Comparison of ENCODE assay signal across 36 cellular contexts in genomic region chr12:70283232-70283631, GRCh38. TPM values are rescaled to one million over a fixed set of nuclear protein-coding genes. Genes with fewer than 3 reads are reported as not detected.
A peak's percentile ranks its signal among the peaks of the same experiment; 100 is the strongest.
DNase-seq lines count a peak whose midpoint lies in the region; ATAC-seq, FAIRE-seq and TF ChIP-seq lines count a peak whose summit lies in the region.
"Had no signal": no experiment of that assay in that cellular context is flagged by ENCODE, and none has a peak within 500 bp of the region (broad histone marks: within the 10 kb centered on the region; RNA-seq: fewer than 3 reads in every experiment).

No MANE protein-coding gene starts in this region.

- peaks cover 58% of the 10 kb centered on the region for H3K79me2 ChIP-seq in K562 (ENCODE audit: control insufficient read depth, insufficient read depth, low read length)

- H3K9ac ChIP-seq in K562 (ENCODE audit: insufficient read depth in 1 of 2, low read depth in 2 of 2, low read length in 2 of 2) = no peak overlapping the region
- H3K9ac ChIP-seq: BLaER1; BLaER1 treated with 17β-estradiol and CSF1 and Interleukin-3, amounts not matched to agents 10 nM and 100 nM had no signal

- H3K4me3 Mint-ChIP-seq in activated T-cell treated with anti-CD3 and anti-CD28 coated beads, Interleukin-2, amount 50 U/mL, for 72 hours = no peak overlapping the region
- H3K4me3 Mint-ChIP-seq in activated T-cell treated with anti-CD3 and anti-CD28 coated beads, Interleukin-2, amount 50 U/mL, for 4 hours = no peak overlapping the region
- H3K4me3 Mint-ChIP-seq in activated naive CD4-positive, alpha-beta T cell treated with anti-CD3 and anti-CD28 coated beads, Interleukin-2, amount 50 U/mL, for 24 hours = no peak overlapping the region
- no peak overlapping the region for H3K4me3 Mint-ChIP-seq in activated naive CD4-positive, alpha-beta T cell treated with anti-CD3 and anti-CD28 coated beads, Interleukin-2, amount 10 ng/mL, durations not matched to agents 7 days and 5 days
- H3K4me3 Mint-ChIP-seq in MCF 10A (ENCODE audit: unreplicated experiment) = no peak overlapping the region
- H3K4me3 Mint-ChIP-seq: B cell; CD14-positive monocyte; CD4-positive, alpha-beta T cell; CD4-positive, CD25-positive, alpha-beta regulatory T cell; CD8-positive, alpha-beta memory T cell; CD8-positive, alpha-beta T cell had no signal

- WGBS in K562 (ENCODE audit: insufficient coverage, low coverage, missing lambda C conversion rate) = 90% methylated on average over 3 of the region's 3 CpGs

- no peak for TF ChIP-seq CTCF in MCF 10A (IDR thresholded peaks at IDR 0.05; ENCODE audit: unreplicated experiment)
- no peak for TF ChIP-seq CTCF in breast epithelium (IDR thresholded peaks at IDR 0.05)
- no peak for TF ChIP-seq CTCF in K562 (IDR thresholded peaks at IDR 0.05 in 2 of 3, conservative IDR thresholded peaks at IDR 0.05 in 1 of 3; ENCODE audit: insufficient read depth in 2 of 3, low read depth in 1 of 3, low read length in 3 of 3)

- in situ Hi-C loops in K562 (cut with MboI) = no loop called here

- TF ChIP-seq POLR2A in breast epithelium (IDR thresholded peaks at IDR 0.05) = no peak
- no peak for TF ChIP-seq POLR2A in K562 (conservative IDR thresholded peaks at IDR 0.05)

- peaks cover 21% of the 10 kb centered on the region for H3K4me1 Mint-ChIP-seq in activated T-cell treated with anti-CD3 and anti-CD28 coated beads, Interleukin-2, amount 50 U/mL, for 72 hours (ENCODE audit: low read depth)
- H3K4me1 Mint-ChIP-seq in activated T-cell treated with anti-CD3 and anti-CD28 coated beads, Interleukin-2, amount 50 U/mL, for 4 hours (ENCODE audit: low read depth) = peaks cover 28% of the 10 kb centered on the region
- H3K4me1 Mint-ChIP-seq in activated naive CD4-positive, alpha-beta T cell treated with anti-CD3 and anti-CD28 coated beads, Interleukin-2, amount 50 U/mL, for 24 hours = peaks cover 57% of the 10 kb centered on the region
- H3K4me1 Mint-ChIP-seq in activated naive CD4-positive, alpha-beta T cell treated with anti-CD3 and anti-CD28 coated beads, Interleukin-2, amount 10 ng/mL, durations not matched to agents 7 days and 5 days = no peaks in the 10 kb centered on the region
- H3K4me1 Mint-ChIP-seq in MCF 10A (ENCODE audit: insufficient read depth, unreplicated experiment) = no peaks in the 10 kb centered on the region

- H3K9me3 Mint-ChIP-seq in activated T-cell treated with anti-CD3 and anti-CD28 coated beads, Interleukin-2, amount 50 U/mL, for 72 hours = no peaks in the 10 kb centered on the region
- no peaks in the 10 kb centered on the region for H3K9me3 Mint-ChIP-seq in activated T-cell treated with anti-CD3 and anti-CD28 coated beads, Interleukin-2, amount 50 U/mL, for 4 hours
- no peaks in the 10 kb centered on the region for H3K9me3 Mint-ChIP-seq in activated naive CD4-positive, alpha-beta T cell treated with anti-CD3 and anti-CD28 coated beads, Interleukin-2, amount 50 U/mL, for 24 hours
- H3K9me3 Mint-ChIP-seq in activated naive CD4-positive, alpha-beta T cell treated with anti-CD3 and anti-CD28 coated beads, Interleukin-2, amount 10 ng/mL, durations not matched to agents 7 days and 5 days = no peaks in the 10 kb centered on the region
- H3K9me3 Mint-ChIP-seq in MCF 10A (ENCODE audit: unreplicated experiment) = no peaks in the 10 kb centered on the region
- H3K9me3 Mint-ChIP-seq: CD4-positive, alpha-beta memory T cell; CD4-positive, alpha-beta T cell; CD4-positive, CD25-positive, alpha-beta regulatory T cell; CD8-positive, alpha-beta memory T cell; CD8-positive, alpha-beta T cell had no signal

- CTCF ChIA-PET in activated naive CD4-positive, alpha-beta T cell treated with anti-CD3 and anti-CD28 coated beads, Interleukin-2, amount 10 ng/mL, durations not matched to agents 7 days and 5 days (lab: Charles Lee) = no interaction called here
- CTCF ChIA-PET in MCF 10A (lab: Yijun Ruan, JAX) = no interaction called here
- CTCF ChIA-PET in K562 (lab: Yijun Ruan, JAX; ENCODE audit: low intra/inter-chr PET ratio) = no interaction called here

- H3K36me3 Mint-ChIP-seq in activated T-cell treated with anti-CD3 and anti-CD28 coated beads, Interleukin-2, amount 50 U/mL, for 72 hours (ENCODE audit: insufficient read depth in 2 of 2) = peaks cover 3 to 27% of the 10 kb centered on the region in 2 donors
- peaks cover 20% of the 10 kb centered on the region for H3K36me3 Mint-ChIP-seq in activated T-cell treated with anti-CD3 and anti-CD28 coated beads, Interleukin-2, amount 50 U/mL, for 4 hours (ENCODE audit: insufficient read depth)
- peaks cover 19% of the 10 kb centered on the region for H3K36me3 Mint-ChIP-seq in activated naive CD4-positive, alpha-beta T cell treated with anti-CD3 and anti-CD28 coated beads, Interleukin-2, amount 50 U/mL, for 24 hours
- peaks cover 27% of the 10 kb centered on the region for H3K36me3 Mint-ChIP-seq in activated naive CD4-positive, alpha-beta T cell treated with anti-CD3 and anti-CD28 coated beads, Interleukin-2, amount 10 ng/mL, durations not matched to agents 7 days and 5 days
- H3K36me3 Mint-ChIP-seq in MCF 10A (ENCODE audit: insufficient read depth, unreplicated experiment) = peaks cover 45% of the 10 kb centered on the region

- POLR2A ChIA-PET in MCF 10A (lab: Yijun Ruan, JAX) (interaction anchor here (0.6 to 1.0 kb wide), 2 partner anchors 41 to 602 kb away, joined by 3 to 4 read pairs; no protein-coding TSS in a partner anchor), K562 (lab: Yijun Ruan, JAX) (interaction anchor here (0.7 to 1.4 kb wide), 2 partner anchors 8 to 10 kb away, joined by 3 to 4 read pairs; no protein-coding TSS in a partner anchor)

- no peaks in the 10 kb centered on the region for H3K27me3 ChIP-seq in breast epithelium
- H3K27me3 ChIP-seq in K562 (ENCODE audit: control insufficient read depth in 2 of 2, insufficient read depth in 2 of 2, low read length in 2 of 2) = no peaks in the 10 kb centered on the region
- H3K27me3 ChIP-seq: BE2C; BLaER1; BLaER1 treated with 17β-estradiol and CSF1 and Interleukin-3, amounts not matched to agents 10 nM and 100 nM had no signal

- no peak for DNase-seq in activated T-cell treated with anti-CD3 and anti-CD28 coated beads, Interleukin-2, amount 50 U/mL, for 72 hours
- DNase-seq in activated T-cell treated with anti-CD3 and anti-CD28 coated beads, Interleukin-2, amount 50 U/mL, for 4 hours = no peak
- DNase-seq in activated naive CD4-positive, alpha-beta T cell treated with anti-CD3 and anti-CD28 coated beads, Interleukin-2, amount 10 ng/mL, durations not matched to agents 7 days and 5 days = no peak
- DNase-seq in MCF 10A (ENCODE audit: unreplicated experiment) (no peak), breast epithelium (ENCODE audit: low spot score in 2 of 2) (no peak), K562 (ENCODE audit: extremely low read depth in 1 of 4, low spot score in 3 of 4) (no peak), NCI-H1092 (lab: John Stamatoyannopoulos, UW) (no peak)
- DNase-seq: 8988T; ACHN; AML-193; BE2C; C1 segment of cervical spinal cord; Caco-2; Calu3; CD4-positive, alpha-beta memory T cell; CD4-positive, alpha-beta T cell; CD4-positive, CD25-positive, alpha-beta regulatory T cell; CD8-positive, alpha-beta memory T cell; CD8-positive, alpha-beta T cell; COR-L47; DMS 273 treated with DMSO at 0.1 percent for 48 hours; DMS153; DMS53; DMS79; DMS79 treated with DMSO at 0.1 percent for 48 hours; DND-41; EL had no signal

- H2AFZ ChIP-seq in K562 (ENCODE audit: low read depth, low read length) = no peak overlapping the region

- no peaks in the 10 kb centered on the region for H3K9me1 ChIP-seq in K562 (ENCODE audit: control insufficient read depth, insufficient read depth, low read length)

- FAIRE-seq in K562 (lab: Jason Lieb, UNC) = no peak
- FAIRE-seq: A549, D721Med had no signal

- H3K9me3 ChIP-seq in breast epithelium (no peaks in the 10 kb centered on the region), K562 (replicated peaks; ENCODE audit: control insufficient read depth, insufficient read depth, low read depth, low read length) (no peaks in the 10 kb centered on the region)
- H3K9me3 ChIP-seq: A549, BE2C, Caco-2 had no signal

- no peak for TF ChIP-seq EP300 in K562 (IDR thresholded peaks at IDR 0.05; ENCODE audit: low read length)

- H3K4me1 ChIP-seq in breast epithelium = no peaks in the 10 kb centered on the region
- H3K4me1 ChIP-seq in K562 (replicated peaks in 1 of 2; ENCODE audit: control insufficient read depth in 2 of 2, insufficient read depth in 2 of 2, low read length in 2 of 2) = no peaks in the 10 kb centered on the region
- H3K4me1 ChIP-seq: A549; BE2C; BLaER1; BLaER1 treated with 17β-estradiol and CSF1 and Interleukin-3, amounts not matched to agents 10 nM and 100 nM; Caco-2 had no signal

- H3K4me3 ChIP-seq in breast epithelium (no peak overlapping the region), K562 (no peak overlapping the region)
- H3K4me3 ChIP-seq: A549; BLaER1; BLaER1 treated with 17β-estradiol and CSF1 and Interleukin-3, amounts not matched to agents 10 nM and 100 nM had no signal

- no peaks in the 10 kb centered on the region for H3K36me3 ChIP-seq in breast epithelium
- H3K36me3 ChIP-seq in K562 (ENCODE audit: control insufficient read depth, insufficient read depth, low read length) = peaks cover 27% of the 10 kb centered on the region; the same call in 2 of the 3 replicates
- H3K36me3 ChIP-seq: BE2C had no signal

- ATAC-seq in activated T-cell treated with anti-CD3 and anti-CD28 coated beads, Interleukin-2, amount 50 U/mL, for 72 hours (replicated peaks in 1 of 2) = no peak
- no peak for ATAC-seq in activated T-cell treated with anti-CD3 and anti-CD28 coated beads, Interleukin-2, amount 50 U/mL, for 4 hours
- no peak for ATAC-seq in K562
- ATAC-seq: A549; CD8-positive, alpha-beta T cell had no signal

- intact Hi-C loops in MCF 10A (cut with micrococcal nuclease) (no loop called here), breast epithelium (cut with DNase I; ENCODE audit: low total_unique reads) (no loop called here), K562 (cut with micrococcal nuclease) (no loop called here)

- no peak overlapping the region for H3K4me2 ChIP-seq in K562 (ENCODE audit: insufficient read depth, low read length)
- H3K4me2 ChIP-seq: A549; BLaER1; BLaER1 treated with 17β-estradiol and CSF1 and Interleukin-3, amounts not matched to agents 10 nM and 100 nM had no signal

- no peaks in the 10 kb centered on the region for H3K27me3 Mint-ChIP-seq in activated T-cell treated with anti-CD3 and anti-CD28 coated beads, Interleukin-2, amount 50 U/mL, for 72 hours (ENCODE audit: low read depth)
- no peaks in the 10 kb centered on the region for H3K27me3 Mint-ChIP-seq in activated T-cell treated with anti-CD3 and anti-CD28 coated beads, Interleukin-2, amount 50 U/mL, for 4 hours (ENCODE audit: low read depth)
- no peaks in the 10 kb centered on the region for H3K27me3 Mint-ChIP-seq in activated naive CD4-positive, alpha-beta T cell treated with anti-CD3 and anti-CD28 coated beads, Interleukin-2, amount 50 U/mL, for 24 hours
- H3K27me3 Mint-ChIP-seq in activated naive CD4-positive, alpha-beta T cell treated with anti-CD3 and anti-CD28 coated beads, Interleukin-2, amount 10 ng/mL, durations not matched to agents 7 days and 5 days = no peaks in the 10 kb centered on the region
- no peaks in the 10 kb centered on the region for H3K27me3 Mint-ChIP-seq in MCF 10A (ENCODE audit: insufficient read depth, unreplicated experiment)
- H3K27me3 Mint-ChIP-seq: B cell; CD4-positive, alpha-beta memory T cell; CD4-positive, alpha-beta T cell; CD4-positive, CD25-positive, alpha-beta regulatory T cell; CD8-positive, alpha-beta memory T cell had no signal

- H4K20me1 ChIP-seq in K562 (replicated peaks; ENCODE audit: control insufficient read depth, insufficient read depth, low read length) = no peaks in the 10 kb centered on the region

- BruUV-seq in MCF 10A (replicated peaks; lab: Mats Ljungman, UMichigan) (no TSS peak), K562 (replicated peaks; lab: Mats Ljungman, UMichigan) (no TSS peak)

- H3K27ac ChIP-seq in breast epithelium = no peak overlapping the region
- no peak overlapping the region for H3K27ac ChIP-seq in K562 (ENCODE audit: extremely low read depth, low read depth, low read length)
- H3K27ac ChIP-seq: 22Rv1; A549; BLaER1; BLaER1 treated with 17β-estradiol and CSF1 and Interleukin-3, amounts not matched to agents 10 nM and 100 nM; C4-2B had no signal

- peak overlapping the region; percentile 83 for H3K27ac Mint-ChIP-seq in activated T-cell treated with anti-CD3 and anti-CD28 coated beads, Interleukin-2, amount 50 U/mL, for 72 hours
- peak overlapping the region; percentile 59 for H3K27ac Mint-ChIP-seq in activated naive CD4-positive, alpha-beta T cell treated with anti-CD3 and anti-CD28 coated beads, Interleukin-2, amount 50 U/mL, for 24 hours
- H3K27ac Mint-ChIP-seq in activated naive CD4-positive, alpha-beta T cell treated with anti-CD3 and anti-CD28 coated beads, Interleukin-2, amount 10 ng/mL, durations not matched to agents 7 days and 5 days = no peak overlapping the region
- H3K27ac Mint-ChIP-seq in MCF 10A (ENCODE audit: low read depth, unreplicated experiment) = peak overlapping the region; percentile 69
- H3K27ac Mint-ChIP-seq: B cell; CD4-positive, alpha-beta memory T cell; CD4-positive, alpha-beta T cell; CD4-positive, CD25-positive, alpha-beta regulatory T cell; CD8-positive, alpha-beta memory T cell; CD8-positive, alpha-beta T cell had no signal

- no peak for TF ChIP-seq RAD21 in K562 (CRISPR knock-in tag; conservative IDR thresholded peaks at IDR 0.05 in 1 of 2, IDR thresholded peaks at IDR 0.05 in 1 of 2)

RNA-seq across cellular contexts. Expression of gene CNOT2, which starts 40.0 kb away (rescaled TPM):
- 10 to 100 TPM; 62.8 to 65.6 TPM for total RNA-seq in activated T-cell treated with anti-CD3 and anti-CD28 coated beads, Interleukin-2, amount 50 U/mL, for 72 hours
- total RNA-seq in activated T-cell treated with anti-CD3 and anti-CD28 coated beads, Interleukin-2, amount 50 U/mL, for 4 hours = 10 to 100 TPM; 60.4 to 66.5 (median 64.3) TPM
- total RNA-seq in MCF 10A (2022) (88.3 and 91.0 TPM in 2 replicates), breast epithelium (100 to 1,000 TPM; 132 to 275 (median 191) TPM), K562 (2014; rRNA removed) (61.0 and 79.3 TPM in 2 replicates), K562 (2014; rRNA removed; fragmentation: Illumina TruSeq; extraction: Trizol) (103 and 111 TPM in 2 replicates), K562 (2015; rRNA removed; fragmentation: Illumina TruSeq; extraction: Trizol) (114 and 119 TPM in 2 replicates), K562 (2021) (52.0 and 54.0 TPM in 2 replicates)
- total RNA-seq in K562 (2011; cell fraction: chromatin; rRNA removed; ENCODE audit: low replicate concordance) = 99.7 and 318 TPM in 2 replicates
- total RNA-seq in K562 (2011; cell fraction: nucleolus; rRNA removed) = 47.2 and 79.5 TPM in 2 replicates
- total RNA-seq in K562 (2011; cell fraction: nucleoplasm; rRNA removed) = 139 and 176 TPM in 2 replicates
- polyA plus RNA-seq in K562 (2011; rRNA removed) (84.4 and 92.1 TPM in 2 replicates), K562 (2014; fragmentation: Illumina TruSeq; extraction: Trizol) (92.3 and 99.3 TPM in 2 replicates), K562 (2014; fragmentation: Nextera tagmentation; extraction: Ambion mirVana) (10 to 100 TPM; 43.6 to 84.4 TPM), K562 (2014; rRNA removed) (65.5 and 77.0 TPM in 2 replicates)
- polyA plus RNA-seq in K562 (2011; cell fraction: cytosol; rRNA removed) = 55.0 and 71.0 TPM in 2 replicates
- polyA plus RNA-seq in K562 (2011; cell fraction: nucleus; rRNA removed) = 123 and 160 TPM in 2 replicates
- 40.4 and 71.9 TPM in 2 replicates for polyA plus RNA-seq in K562 (2012)
- polyA minus RNA-seq in K562 (2011; rRNA and poly(A)+ RNA removed) = 201 and 217 TPM in 2 replicates
- 41.4 and 49.8 TPM in 2 replicates for polyA minus RNA-seq in K562 (2011; cell fraction: cytosol; rRNA and poly(A)+ RNA removed)
- 170 and 393 TPM in 2 replicates for polyA minus RNA-seq in K562 (2011; cell fraction: nucleus; rRNA and poly(A)+ RNA removed)
